ENCODE assay signal across 6 cellular contexts in the genomic region with DNA sequence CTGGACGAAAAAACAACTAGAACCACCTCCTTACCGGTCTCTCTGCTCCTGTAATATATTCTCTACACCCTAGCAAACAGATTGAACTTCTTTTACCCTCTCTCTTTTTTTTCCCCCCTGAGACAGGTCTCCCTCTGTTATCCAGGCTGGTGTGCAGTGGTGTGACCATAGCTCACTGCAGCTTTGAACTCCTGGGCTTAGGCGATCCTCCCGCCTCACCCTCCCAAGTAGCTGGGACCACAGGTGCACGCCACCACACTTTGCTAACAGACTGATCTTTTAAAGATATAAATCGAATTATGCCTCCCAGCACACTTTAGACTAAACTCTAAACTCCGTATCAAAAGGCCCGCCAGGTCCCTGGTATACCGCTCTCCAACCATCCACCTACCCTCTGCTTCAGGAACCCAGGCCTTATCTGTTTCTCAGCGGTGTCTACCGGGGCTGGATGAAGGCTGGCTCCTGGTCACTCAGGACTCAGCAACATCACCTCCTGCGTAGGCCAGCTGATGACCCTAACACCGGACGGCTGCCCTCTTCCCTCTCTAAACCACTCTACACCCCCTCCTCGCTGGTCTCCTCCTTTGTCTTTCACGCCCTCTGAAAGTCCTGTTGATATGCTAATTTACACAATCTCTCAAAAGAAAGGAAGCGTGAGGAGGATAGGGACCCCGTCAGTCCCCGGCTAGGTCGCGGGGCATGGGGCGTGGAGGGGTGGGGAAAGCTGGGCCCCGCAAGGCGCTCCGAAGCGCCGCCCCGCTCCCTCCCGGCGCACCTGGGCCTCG. TPM values are rescaled to one million over a fixed set of nuclear protein-coding genes. Genes with fewer than 3 reads are reported as not detected.
DNase-seq lines count a peak whose midpoint lies in the region; ATAC-seq and TF ChIP-seq lines count a peak whose summit lies in the region.

No MANE protein-coding gene starts in this region.

- no peaks in the 10 kb centered on the region for H3K27me3 Mint-ChIP-seq in activated naive CD8-positive, alpha-beta T cell treated with anti-CD3 and anti-CD28 coated beads, Interleukin-2, amount 50 U/mL, for 24 hours
- H3K27me3 Mint-ChIP-seq in mesothelial cell of epicardium (ENCODE audit: low read depth): no peaks in the 10 kb centered on the region

- H3K27ac Mint-ChIP-seq in activated naive CD8-positive, alpha-beta T cell treated with anti-CD3 and anti-CD28 coated beads, Interleukin-2, amount 50 U/mL, for 24 hours: peak overlapping the region; percentile 87
- peak overlapping the region; percentile 96 for H3K27ac Mint-ChIP-seq in mesothelial cell of epicardium

- DNase-seq in activated naive CD8-positive, alpha-beta T cell treated with anti-CD3 and anti-CD28 coated beads, Interleukin-2, amount 50 U/mL, for 24 hours: no peak
- DNase-seq in mesothelial cell of epicardium (ENCODE audit: low spot score in 2 of 2, unreplicated experiment in 2 of 2) (no peak), inferior parietal cortex (ENCODE audit: extremely low spot score) (no peak), NCI-H1930 (lab: John Stamatoyannopoulos, UW) (no peak), NCI-H1694 (lab: John Stamatoyannopoulos, UW) (no peak)

- H3K4me3 Mint-ChIP-seq in activated naive CD8-positive, alpha-beta T cell treated with anti-CD3 and anti-CD28 coated beads, Interleukin-2, amount 50 U/mL, for 24 hours: peak overlapping the region; percentile 84
- peak overlapping the region; percentile 88 for H3K4me3 Mint-ChIP-seq in mesothelial cell of epicardium

- H3K36me3 Mint-ChIP-seq in activated naive CD8-positive, alpha-beta T cell treated with anti-CD3 and anti-CD28 coated beads, Interleukin-2, amount 50 U/mL, for 24 hours (ENCODE audit: low read depth): peaks cover 29% of the 10 kb centered on the region
- peaks cover 3% of the 10 kb centered on the region for H3K36me3 Mint-ChIP-seq in mesothelial cell of epicardium

- ATAC-seq in HG02840 (IDR thresholded peaks at IDR 0.05; ENCODE audit: low FRiP score, unreplicated experiment): peak; percentile 5
- peak; percentile 42 for ATAC-seq in activated naive CD8-positive, alpha-beta T cell treated with anti-CD3 and anti-CD28 coated beads, Interleukin-2, amount 50 U/mL, for 24 hours

- no peak for TF ChIP-seq CTCF in mesothelial cell of epicardium (IDR thresholded peaks at IDR 0.05; ENCODE audit: unreplicated experiment)

- no peaks in the 10 kb centered on the region for H3K9me3 Mint-ChIP-seq in activated naive CD8-positive, alpha-beta T cell treated with anti-CD3 and anti-CD28 coated beads, Interleukin-2, amount 50 U/mL, for 24 hours
- H3K9me3 Mint-ChIP-seq in mesothelial cell of epicardium: no peaks in the 10 kb centered on the region

- peaks cover 40% of the 10 kb centered on the region for H3K4me1 Mint-ChIP-seq in activated naive CD8-positive, alpha-beta T cell treated with anti-CD3 and anti-CD28 coated beads, Interleukin-2, amount 50 U/mL, for 24 hours
- H3K4me1 Mint-ChIP-seq in mesothelial cell of epicardium: peaks cover 25% of the 10 kb centered on the region

RNA-seq across cellular contexts. Expression of gene C22orf39, which starts 0.7 kb away (rescaled TPM):
- total RNA-seq in mesothelial cell of epicardium: 33.4 to 36.8 TPM (median 34.0 TPM) in 3 replicates

RNA-seq across cellular contexts. Expression of gene MRPL40, which starts 14.4 kb away (rescaled TPM):
- 17.9 to 21.9 TPM (median 19.1 TPM) in 3 replicates for total RNA-seq in mesothelial cell of epicardium

RNA-seq across cellular contexts. Expression of gene HIRA, which starts 15.3 kb away (rescaled TPM):
- 34.6 to 38.2 TPM (median 34.9 TPM) in 3 replicates for total RNA-seq in mesothelial cell of epicardium

RNA-seq across cellular contexts. Expression of gene UFD1, which starts 32.2 kb away (rescaled TPM):
- 38.8 to 45.0 TPM (median 43.2 TPM) in 3 replicates for total RNA-seq in mesothelial cell of epicardium

RNA-seq across cellular contexts. Expression of gene CDC45, which starts 32.9 kb away (rescaled TPM):
- 12.2 to 15.3 TPM (median 12.5 TPM) in 3 replicates for total RNA-seq in mesothelial cell of epicardium
